ENCODE assay signal across 9 cellular contexts in genomic region chr17:50428126-50428525, GRCh38. TPM values are rescaled to one million over a fixed set of nuclear protein-coding genes. Genes with fewer than 3 reads are reported as not detected.
DNase-seq lines count a peak whose midpoint lies in the region; ATAC-seq, FAIRE-seq and TF ChIP-seq lines count a peak whose summit lies in the region.
"Not testable (repeated sequence)": the region's sequence is repeated elsewhere in the genome, so short reads cannot be mapped to it uniquely, and the experiment has no call there.
"Had no signal": no experiment of that assay in that cellular context is flagged by ENCODE, and none has a peak within 500 bp of the region (broad histone marks: within the 10 kb centered on the region; RNA-seq: fewer than 3 reads in every experiment).

No MANE protein-coding gene starts in this region.

- dilution Hi-C loops in keratinocyte (cut with MboI; ENCODE audit: extremely low pct_ligation_motif_present, low sequenced_read_pairs) = not testable (repeated sequence)

- peak overlapping the region; percentile 82 for H3K27ac Mint-ChIP-seq in activated naive CD4-positive, alpha-beta T cell treated with anti-CD3 and anti-CD28 coated beads, Interleukin-2, amount 10 ng/mL, durations not matched to agents 7 days and 5 days
- H3K27ac Mint-ChIP-seq in dendritic cell treated with granulocyte-macrophage colony-stimulating factor and Interleukin-4, amounts not matched to agents 40 ng/mL and 50 ng/mL, for 4 days = peak overlapping the region; percentile 83
- H3K27ac Mint-ChIP-seq in nephron = peak overlapping the region; percentile 67 to 85 (median 69)

- H3K79me2 ChIP-seq in HCT116 (ENCODE audit: insufficient read depth, low read length) = not testable (repeated sequence)
- H3K79me2 ChIP-seq in SK-N-SH (ENCODE audit: insufficient read depth) = peaks cover 30% of the 10 kb centered on the region
- peaks cover 31% of the 10 kb centered on the region for H3K79me2 ChIP-seq in keratinocyte (ENCODE audit: control insufficient read depth, insufficient read depth, low read length)

- not testable (repeated sequence) for H2AFZ ChIP-seq in HCT116 (ENCODE audit: low read depth, low read length, poor library complexity, severe bottlenecking); SK-N-SH (ENCODE audit: low read depth); keratinocyte (ENCODE audit: control insufficient read depth, low read length)

- not testable (repeated sequence) for H3K9me2 ChIP-seq in HCT116 (ENCODE audit: insufficient read depth); SK-N-SH

- not testable (repeated sequence) for H3K9me3 ChIP-seq in HCT116 (ENCODE audit: control insufficient read depth in 1 of 2, insufficient read depth in 1 of 2, low read depth in 1 of 2, low read length in 2 of 2); SK-N-SH; keratinocyte (ENCODE audit: control insufficient read depth, low read depth, low read length); small intestine (ENCODE audit: control insufficient read depth, low read depth)

- not testable (repeated sequence) for ATAC-seq in HCT116

- H3K36me3 Mint-ChIP-seq in activated naive CD4-positive, alpha-beta T cell treated with anti-CD3 and anti-CD28 coated beads, Interleukin-2, amount 10 ng/mL, durations not matched to agents 7 days and 5 days; nephron (ENCODE audit: low read depth): not testable (repeated sequence)
- peaks cover 55% of the 10 kb centered on the region for H3K36me3 Mint-ChIP-seq in dendritic cell treated with granulocyte-macrophage colony-stimulating factor and Interleukin-4, amounts not matched to agents 40 ng/mL and 50 ng/mL, for 4 days (ENCODE audit: low read depth)

- H3K4me1 Mint-ChIP-seq in activated naive CD4-positive, alpha-beta T cell treated with anti-CD3 and anti-CD28 coated beads, Interleukin-2, amount 10 ng/mL, durations not matched to agents 7 days and 5 days = peaks cover 25% of the 10 kb centered on the region
- H3K4me1 Mint-ChIP-seq in dendritic cell treated with granulocyte-macrophage colony-stimulating factor and Interleukin-4, amounts not matched to agents 40 ng/mL and 50 ng/mL, for 4 days (ENCODE audit: low read depth) = peaks cover 51% of the 10 kb centered on the region
- H3K4me1 Mint-ChIP-seq in nephron = peaks cover 56% of the 10 kb centered on the region

- TF ChIP-seq EP300 in SK-N-SH (IDR thresholded peaks at IDR 0.05; ENCODE audit: borderline replicate concordance in 1 of 2, low read depth in 1 of 2, low read length in 1 of 2) = not testable (repeated sequence)

- not testable (repeated sequence) for H3K9ac ChIP-seq in HCT116 (ENCODE audit: low read length); SK-N-SH
- H3K9ac ChIP-seq in keratinocyte (ENCODE audit: control insufficient read depth, extremely low read depth, insufficient read depth, low read length) = peak overlapping the region; percentile 84

- not testable (repeated sequence) for TF ChIP-seq CTCF in HCT116 (IDR thresholded peaks at IDR 0.05 in 2 of 3, conservative IDR thresholded peaks at IDR 0.05 in 1 of 3; ENCODE audit: borderline replicate concordance in 1 of 3, insufficient read depth in 1 of 3, low read depth in 2 of 3, low read length in 2 of 3); SK-N-SH (IDR thresholded peaks at IDR 0.05); keratinocyte (optimal IDR thresholded peaks at IDR 0.05 in 1 of 3, IDR thresholded peaks at IDR 0.05 in 1 of 3, conservative IDR thresholded peaks at IDR 0.05 in 1 of 3; ENCODE audit: extremely low read depth in 1 of 3, insufficient read depth in 2 of 3, low read length in 3 of 3); nephron (IDR thresholded peaks at IDR 0.05; ENCODE audit: unreplicated experiment in 3 of 3)

- not testable (repeated sequence) for H3K9me1 ChIP-seq in keratinocyte (ENCODE audit: control insufficient read depth, extremely low read depth, insufficient read depth, low read length)

- not testable (repeated sequence) for FAIRE-seq in keratinocyte (lab: Jason Lieb, UNC); small intestine (lab: Jason Lieb, UNC)

- not testable (repeated sequence) for H3K4me3 ChIP-seq in HCT116 (replicated peaks in 1 of 2; ENCODE audit: low read depth in 1 of 2, low read length in 2 of 2); SK-N-SH (ENCODE audit: low read depth in 2 of 2, low read length in 1 of 2)
- peak overlapping the region in 2 of 3 experiments; percentile 1 to 85 for H3K4me3 ChIP-seq in keratinocyte (ENCODE audit: control insufficient read depth in 2 of 3, extremely low read depth in 1 of 3, insufficient read depth in 2 of 3, low read depth in 1 of 3, low read length in 3 of 3)
- H3K4me3 ChIP-seq in small intestine (ENCODE audit: low read depth in 1 of 2, low read length in 2 of 2) = peak overlapping the region in 1 of 2 donors; percentile 9

- intact Hi-C loops in HCT116 (cut with micrococcal nuclease); dendritic cell treated with granulocyte-macrophage colony-stimulating factor and Interleukin-4, amounts not matched to agents 40 ng/mL and 50 ng/mL, for 4 days (cut with micrococcal nuclease): not testable (repeated sequence)

- CTCF ChIA-PET in HCT116 (lab: Charles Lee) = interaction anchor here (2.0 to 4.3 kb wide), 2 partner anchors 9 to 30 kb away, joined by 7 to 20 read pairs; partner anchors contain the start of gene LRRC59
- CTCF ChIA-PET in SK-N-SH (lab: Yijun Ruan, JAX) = interaction anchor here (0.8 to 3.4 kb wide), 3 partner anchors 13 to 31 kb away, joined by 3 to 18 read pairs (median 4); partner anchors contain the start of gene LRRC59
- CTCF ChIA-PET in activated naive CD4-positive, alpha-beta T cell treated with anti-CD3 and anti-CD28 coated beads, Interleukin-2, amount 10 ng/mL, durations not matched to agents 7 days and 5 days (lab: Charles Lee) = interaction anchor here (3.3 kb wide), 1 partner anchor 31 kb away, joined by 9 read pairs; the partner anchor contains the start of gene LRRC59

- not testable (repeated sequence) for H3K27me3 Mint-ChIP-seq in activated naive CD4-positive, alpha-beta T cell treated with anti-CD3 and anti-CD28 coated beads, Interleukin-2, amount 10 ng/mL, durations not matched to agents 7 days and 5 days; dendritic cell treated with granulocyte-macrophage colony-stimulating factor and Interleukin-4, amounts not matched to agents 40 ng/mL and 50 ng/mL, for 4 days; nephron (ENCODE audit: low read depth)

- H3F3A ChIP-seq in SK-N-SH (replicated peaks; ENCODE audit: insufficient read depth) = peaks cover 26% of the 10 kb centered on the region

- H3K9me3 Mint-ChIP-seq in activated naive CD4-positive, alpha-beta T cell treated with anti-CD3 and anti-CD28 coated beads, Interleukin-2, amount 10 ng/mL, durations not matched to agents 7 days and 5 days; dendritic cell treated with granulocyte-macrophage colony-stimulating factor and Interleukin-4, amounts not matched to agents 40 ng/mL and 50 ng/mL, for 4 days; nephron: not testable (repeated sequence)

- RAD21 ChIA-PET in HCT116 (lab: Charles Lee; ENCODE audit: low non-redundant PET in 1 of 2, low total read pairs in 2 of 2, uncharacterized antibody in 2 of 2, unreplicated experiment in 2 of 2) = not testable (repeated sequence)

- H4K20me1 ChIP-seq in HCT116 (ENCODE audit: insufficient read depth); SK-N-SH (ENCODE audit: insufficient read depth); keratinocyte (ENCODE audit: control insufficient read depth, extremely low read depth, insufficient read depth, low read length): not testable (repeated sequence)

- BruUV-seq in HCT116 (replicated peaks; lab: Mats Ljungman, UMichigan) = not testable (repeated sequence)

- DNase-seq in HCT116 (ENCODE audit: low read depth, low spot score); SK-N-SH; activated naive CD4-positive, alpha-beta T cell treated with anti-CD3 and anti-CD28 coated beads, Interleukin-2, amount 10 ng/mL, durations not matched to agents 7 days and 5 days; keratinocyte (ENCODE audit: low read depth, low spot score); small intestine: not testable (repeated sequence)

- POLR2A ChIA-PET in HCT116 (lab: Charles Lee) = interaction anchor here (2.5 kb wide), 1 partner anchor 30 kb away, joined by 14 read pairs; the partner anchor contains the start of gene LRRC59
- POLR2A ChIA-PET in SK-N-SH (lab: Yijun Ruan, JAX) = not testable (repeated sequence)

- WGBS in SK-N-SH (ENCODE audit: low lambda C conversion rate) = 79% methylated on average over 6 of the region's 6 CpGs
- 64 to 84% (median 72%) methylated on average over 6 of the region's 6 CpGs for WGBS in small intestine, 3 donors

- H3K4me1 ChIP-seq in HCT116 (ENCODE audit: control insufficient read depth in 1 of 2, insufficient read depth in 2 of 2, low read length in 2 of 2) = peaks cover 29 to 45% of the 10 kb centered on the region in 2 experiments
- peaks cover 21 to 23% of the 10 kb centered on the region in 2 experiments; a peak in 3 of 4 replicates for H3K4me1 ChIP-seq in SK-N-SH (ENCODE audit: control insufficient read depth in 1 of 2, insufficient read depth in 2 of 2, low read depth in 1 of 2, low read length in 1 of 2)
- H3K4me1 ChIP-seq in keratinocyte (ENCODE audit: control insufficient read depth, extremely low read depth, insufficient read depth, low read length) = peaks cover 65% of the 10 kb centered on the region
- H3K4me1 ChIP-seq in small intestine (ENCODE audit: control insufficient read depth in 2 of 2, insufficient read depth in 1 of 2, low read depth in 1 of 2, low read length in 1 of 2) = not testable (repeated sequence)

- TF ChIP-seq POLR2A in HCT116 (IDR thresholded peaks at IDR 0.05; ENCODE audit: borderline replicate concordance, extremely low read depth, insufficient read depth, insufficient read length) = not testable (repeated sequence)

- H3K27ac ChIP-seq in HCT116 (ENCODE audit: low read depth, low read length); SK-N-SH (ENCODE audit: low read depth in 2 of 2, low read length in 1 of 2): not testable (repeated sequence)
- peak overlapping the region; percentile 69 for H3K27ac ChIP-seq in keratinocyte (ENCODE audit: control insufficient read depth, insufficient read depth, low read length)
- H3K27ac ChIP-seq in small intestine (ENCODE audit: low read depth in 1 of 2, low read length in 1 of 2) = peak overlapping the region; percentile 2 to 8

- not testable (repeated sequence) for H3K4me3 Mint-ChIP-seq in activated naive CD4-positive, alpha-beta T cell treated with anti-CD3 and anti-CD28 coated beads, Interleukin-2, amount 10 ng/mL, durations not matched to agents 7 days and 5 days
- H3K4me3 Mint-ChIP-seq in dendritic cell treated with granulocyte-macrophage colony-stimulating factor and Interleukin-4, amounts not matched to agents 40 ng/mL and 50 ng/mL, for 4 days = peak overlapping the region; percentile 86
- peak overlapping the region; percentile 70 to 93 (median 92) for H3K4me3 Mint-ChIP-seq in nephron

- H3K27me3 ChIP-seq in HCT116 (ENCODE audit: insufficient read depth, low read length); SK-N-SH (ENCODE audit: insufficient read depth); keratinocyte (ENCODE audit: control insufficient read depth, extremely low read depth, insufficient read depth, low read length); small intestine (ENCODE audit: control insufficient read depth in 2 of 2, insufficient read depth in 2 of 2, low read length in 2 of 2): not testable (repeated sequence)

- H3K36me3 ChIP-seq in HCT116 (ENCODE audit: control insufficient read depth in 1 of 2, insufficient read depth in 2 of 2, low read length in 2 of 2); SK-N-SH (replicated peaks in 1 of 2; ENCODE audit: control insufficient read depth in 1 of 2, insufficient read depth in 2 of 2, low read length in 1 of 2); keratinocyte (ENCODE audit: control insufficient read depth in 2 of 2, extremely low read depth in 1 of 2, insufficient read depth in 2 of 2, low read length in 2 of 2); small intestine (ENCODE audit: control insufficient read depth in 2 of 2, insufficient read depth in 2 of 2, low read length in 2 of 2): not testable (repeated sequence)

- TF ChIP-seq RAD21 in HCT116 (IDR thresholded peaks at IDR 0.05; ENCODE audit: low read depth); SK-N-SH (IDR thresholded peaks at IDR 0.05; ENCODE audit: low read length): not testable (repeated sequence)

- H3K4me2 ChIP-seq in HCT116 (ENCODE audit: low read length) (peak overlapping the region; percentile 89; the same call in 1 of the 2 replicates), SK-N-SH (peak overlapping the region; percentile 94), keratinocyte (ENCODE audit: control insufficient read depth, extremely low read depth, insufficient read depth, low read depth, low read length) (peak overlapping the region; percentile 100)

RNA-seq across cellular contexts. Expression of gene ACSF2, which starts 2.1 kb away (rescaled TPM):
- total RNA-seq in HCT116 (2021; ENCODE audit: unreplicated experiment) = 52.4 TPM
- 34.4 and 40.5 TPM in 2 replicates for polyA plus RNA-seq in HCT116 (2012)
- polyA plus RNA-seq in SK-N-SH (2012; rRNA removed) (46.6 and 49.5 TPM in 2 replicates), keratinocyte (57.6 to 102 TPM (median 71.9 TPM) in 3 replicates), small intestine (100 to 1,000 TPM in 2 of 3 donors, 10 to 100 TPM in 1; 13.5 to 259 (median 129) TPM)
- 34.6 and 41.5 TPM in 2 replicates for polyA plus RNA-seq in SK-N-SH (2012; cell fraction: cytosol; rRNA removed)
- 128 and 151 TPM in 2 replicates for polyA plus RNA-seq in SK-N-SH (2012; cell fraction: nucleus; rRNA removed)
- polyA plus RNA-seq in keratinocyte (2011; ENCODE audit: low read depth) = 101 TPM
- 44.9 and 50.9 TPM in 2 replicates for polyA plus RNA-seq in keratinocyte (2011; cell fraction: cytosol; rRNA removed)
- polyA plus RNA-seq in keratinocyte (2011; cell fraction: nucleus; rRNA removed) = 241 and 303 TPM in 2 replicates
- 46.5 and 47.5 TPM in 2 replicates for polyA plus RNA-seq in keratinocyte (2012; ENCODE audit: low replicate concordance)
- polyA minus RNA-seq in keratinocyte = 92.0 to 164 TPM (median 110 TPM) in 3 replicates
- polyA minus RNA-seq in keratinocyte (2011; cell fraction: cytosol; rRNA and poly(A)+ RNA removed) = 35.7 TPM
- polyA minus RNA-seq in keratinocyte (2011; cell fraction: nucleus; rRNA and poly(A)+ RNA removed) = 93.2 and 125 TPM in 2 replicates

RNA-seq across cellular contexts. Expression of gene LRRC59, which starts 30.8 kb away (rescaled TPM):
- 221 TPM for total RNA-seq in HCT116 (2021; ENCODE audit: unreplicated experiment)
- 180 and 200 TPM in 2 replicates for polyA plus RNA-seq in HCT116 (2012)
- polyA plus RNA-seq in SK-N-SH (2012; rRNA removed) (122 and 137 TPM in 2 replicates), keratinocyte (90.4 to 162 TPM (median 152 TPM) in 3 replicates), small intestine (100 to 1,000 TPM in 1 of 3 donors, 10 to 100 TPM in 2; 51.0 to 108 (median 53.2) TPM)
- 127 and 134 TPM in 2 replicates for polyA plus RNA-seq in SK-N-SH (2012; cell fraction: cytosol; rRNA removed)
- polyA plus RNA-seq in SK-N-SH (2012; cell fraction: nucleus; rRNA removed) = 62.7 and 94.9 TPM in 2 replicates
- 25.2 TPM for polyA plus RNA-seq in keratinocyte (2011; ENCODE audit: low read depth)
- 134 and 193 TPM in 2 replicates for polyA plus RNA-seq in keratinocyte (2011; cell fraction: cytosol; rRNA removed)
- 99.4 and 102 TPM in 2 replicates for polyA plus RNA-seq in keratinocyte (2011; cell fraction: nucleus; rRNA removed)
- 52.5 and 197 TPM in 2 replicates for polyA plus RNA-seq in keratinocyte (2012; ENCODE audit: low replicate concordance)
- polyA minus RNA-seq in keratinocyte = 122 to 199 TPM (median 164 TPM) in 3 replicates
- 102 TPM for polyA minus RNA-seq in keratinocyte (2011; cell fraction: cytosol; rRNA and poly(A)+ RNA removed)
- polyA minus RNA-seq in keratinocyte (2011; cell fraction: nucleus; rRNA and poly(A)+ RNA removed) = 38.3 and 62.2 TPM in 2 replicates

RNA-seq across cellular contexts. Expression of gene CHAD, which starts 40.6 kb away (rescaled TPM):
- not detected for total RNA-seq in HCT116 (2021; ENCODE audit: unreplicated experiment)
- polyA plus RNA-seq in HCT116 (2012) = 1.2 and 1.3 TPM in 2 replicates
- not detected in 2 replicates for polyA plus RNA-seq in SK-N-SH (2012; rRNA removed)
- not detected in 2 replicates for polyA plus RNA-seq in SK-N-SH (2012; cell fraction: cytosol; rRNA removed)
- 0.04 TPM in 1 of 2 replicates, not detected in the other for polyA plus RNA-seq in SK-N-SH (2012; cell fraction: nucleus; rRNA removed)
- polyA plus RNA-seq in keratinocyte = not detected in 3 replicates
- not detected for polyA plus RNA-seq in keratinocyte (2011; ENCODE audit: low read depth)
- not detected in 2 replicates for polyA plus RNA-seq in keratinocyte (2011; cell fraction: cytosol; rRNA removed)
- polyA plus RNA-seq in keratinocyte (2011; cell fraction: nucleus; rRNA removed) = not detected in 2 replicates
- 0.48 and 0.80 TPM in 2 replicates for polyA plus RNA-seq in keratinocyte (2012; ENCODE audit: low replicate concordance)
- not detected in 3 replicates for polyA minus RNA-seq in keratinocyte
- not detected for polyA minus RNA-seq in keratinocyte (2011; cell fraction: cytosol; rRNA and poly(A)+ RNA removed)
- not detected in 2 replicates for polyA minus RNA-seq in keratinocyte (2011; cell fraction: nucleus; rRNA and poly(A)+ RNA removed)
- polyA plus RNA-seq in small intestine = 10 to 100 TPM in 1 of 3 donors, 1 to 10 TPM in 1, under 1 TPM in 1; 0.87 to 13.4 (median 4.9) TPM
- total RNA-seq: activated naive CD4-positive, alpha-beta T cell treated with anti-CD3 and anti-CD28 coated beads for 36 hours; tibial nerve had no signal

RNA-seq across cellular contexts. Expression of gene RSAD1, which starts 50.5 kb away (rescaled TPM):
- 82.7 TPM for total RNA-seq in HCT116 (2021; ENCODE audit: unreplicated experiment)
- 50.4 and 56.4 TPM in 2 replicates for polyA plus RNA-seq in HCT116 (2012)
- polyA plus RNA-seq in SK-N-SH (2012; rRNA removed) (44.7 and 58.9 TPM in 2 replicates), keratinocyte (25.5 to 28.5 TPM (median 28.2 TPM) in 3 replicates), small intestine (10 to 100 TPM; 18.1 to 19.5 (median 19.5) TPM)
- polyA plus RNA-seq in SK-N-SH (2012; cell fraction: cytosol; rRNA removed) = 27.0 and 35.4 TPM in 2 replicates
- 171 and 180 TPM in 2 replicates for polyA plus RNA-seq in SK-N-SH (2012; cell fraction: nucleus; rRNA removed)
- 11.0 TPM for polyA plus RNA-seq in keratinocyte (2011; ENCODE audit: low read depth)
- polyA plus RNA-seq in keratinocyte (2011; cell fraction: cytosol; rRNA removed) = 14.4 and 15.4 TPM in 2 replicates
- 58.5 and 61.1 TPM in 2 replicates for polyA plus RNA-seq in keratinocyte (2011; cell fraction: nucleus; rRNA removed)
- polyA plus RNA-seq in keratinocyte (2012; ENCODE audit: low replicate concordance) = 20.2 and 28.1 TPM in 2 replicates
- polyA minus RNA-seq in keratinocyte = 15.0 to 22.0 TPM (median 20.6 TPM) in 3 replicates
- 16.1 TPM for polyA minus RNA-seq in keratinocyte (2011; cell fraction: cytosol; rRNA and poly(A)+ RNA removed)
- 22.8 and 23.6 TPM in 2 replicates for polyA minus RNA-seq in keratinocyte (2011; cell fraction: nucleus; rRNA and poly(A)+ RNA removed)

RNA-seq across cellular contexts. Expression of gene EME1, which starts 55.1 kb away (rescaled TPM):
- total RNA-seq in HCT116 (2021; ENCODE audit: unreplicated experiment) = 31.8 TPM
- 21.1 and 26.1 TPM in 2 replicates for polyA plus RNA-seq in HCT116 (2012)
- polyA plus RNA-seq in SK-N-SH (2012; rRNA removed) = 16.9 and 21.5 TPM in 2 replicates
- 7.3 and 9.0 TPM in 2 replicates for polyA plus RNA-seq in SK-N-SH (2012; cell fraction: cytosol; rRNA removed)
- 72.2 and 106 TPM in 2 replicates for polyA plus RNA-seq in SK-N-SH (2012; cell fraction: nucleus; rRNA removed)
- polyA plus RNA-seq in keratinocyte = 1.6 to 5.6 TPM (median 4.7 TPM) in 3 replicates
- not detected for polyA plus RNA-seq in keratinocyte (2011; ENCODE audit: low read depth)
- polyA plus RNA-seq in keratinocyte (2011; cell fraction: cytosol; rRNA removed) = 1.1 and 1.2 TPM in 2 replicates
- polyA plus RNA-seq in keratinocyte (2011; cell fraction: nucleus; rRNA removed) = 7.0 and 7.7 TPM in 2 replicates
- polyA plus RNA-seq in keratinocyte (2012; ENCODE audit: low replicate concordance) = 0.31 and 3.6 TPM in 2 replicates
- polyA minus RNA-seq in keratinocyte = 1.1 to 4.0 TPM (median 1.4 TPM) in 3 replicates
- not detected for polyA minus RNA-seq in keratinocyte (2011; cell fraction: cytosol; rRNA and poly(A)+ RNA removed)
- polyA minus RNA-seq in keratinocyte (2011; cell fraction: nucleus; rRNA and poly(A)+ RNA removed) = 0.32 and 3.1 TPM in 2 replicates
- 1 to 10 TPM in 1 of 3 donors, not detected in 2; 2.5 TPM for polyA plus RNA-seq in small intestine
